Comparison of ENCODE assay signal across 20 cellular contexts in the genomic region with DNA sequence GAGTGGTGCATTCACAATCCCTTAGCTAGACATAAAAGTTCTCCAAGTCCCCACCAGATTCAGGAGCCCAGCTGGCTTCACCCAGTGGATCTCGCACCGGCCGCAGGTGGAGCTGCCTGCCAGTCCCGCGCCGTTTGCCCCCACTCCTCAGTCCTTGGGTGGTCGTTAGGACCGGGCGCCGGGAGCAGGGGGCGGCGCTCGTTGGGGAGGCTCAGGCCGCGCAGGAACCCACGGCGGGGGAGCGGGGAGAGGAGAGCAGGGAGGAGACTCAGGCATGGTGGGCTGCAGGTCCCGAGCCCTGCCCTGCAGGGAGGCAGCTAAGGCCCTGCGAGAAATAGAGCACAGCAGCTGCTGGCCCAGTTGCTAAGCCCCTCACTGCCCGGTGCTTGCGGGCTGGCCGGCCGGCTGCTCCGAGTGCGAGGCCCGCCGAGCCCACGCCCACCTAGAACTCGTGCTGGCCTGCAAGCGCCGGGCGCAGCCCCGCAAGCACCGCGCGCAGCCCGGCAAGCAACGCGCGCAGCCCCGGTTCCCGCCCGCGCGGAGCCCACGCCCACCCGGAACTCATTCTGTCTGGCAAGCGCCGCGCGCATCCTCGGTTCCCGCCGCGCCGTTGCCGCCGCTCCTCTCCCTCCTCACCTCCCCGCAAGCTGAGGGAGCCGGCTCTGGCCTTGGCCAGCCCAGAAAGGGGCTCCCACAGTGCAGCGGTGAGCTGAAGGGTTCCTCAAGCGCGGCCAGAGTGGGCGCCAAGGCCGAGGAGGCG.
"Had no signal": no experiment of that assay in that cellular context is flagged by ENCODE, and none has a peak within 500 bp of the region (broad histone marks: within the 10 kb centered on the region; RNA-seq: fewer than 3 reads in every experiment).

No MANE protein-coding gene starts in this region.

- H3K27me3 Mint-ChIP-seq: IgD-negative memory B cell had no signal

- H3K9me3 ChIP-seq: SK-N-SH had no signal

- ATAC-seq: K562 had no signal

- H3K9ac ChIP-seq: KMS-11, SK-N-SH had no signal

- H3K4me3 ChIP-seq: K562 had no signal

- H3K27ac ChIP-seq: HL-60, KMS-11 had no signal

- H3K9me2 ChIP-seq: SK-N-SH had no signal

- DNase-seq: Kasumi-1, NCI-H1092 treated with DMSO at 0.1 percent for 48 hours, NCI-H1436, NCI-H1694, NCI-H1930, NCI-H2081 treated with DMSO at 0.1 percent for 48 hours, NCI-H2171, NCI-H226, NCI-H446, NCI-H510A, NCI-H524 treated with DMSO at 0.1 percent for 48 hours, NCI-H69, NCI-H774, Right ventricle myocardium superior, RPMI8226, SK-N-SH had no signal

- H3K9me3 Mint-ChIP-seq: IgD-negative memory B cell had no signal

- H3K4me3 Mint-ChIP-seq: IgD-negative memory B cell had no signal

- H3K4me2 ChIP-seq: KMS-11, SK-N-SH had no signal
